ENCODE assay signal across 24 cellular contexts in genomic region chr4:189843392-189844009, GRCh38.
"Had no signal": no experiment of that assay in that cellular context is flagged by ENCODE, and none has a peak within 500 bp of the region (broad histone marks: within the 10 kb centered on the region; RNA-seq: fewer than 3 reads in every experiment).

No MANE protein-coding gene starts in this region.

- ATAC-seq: gastrocnemius medialis, heart right ventricle, left cardiac atrium, left ventricle myocardium superior had no signal

- H3K4me3 Mint-ChIP-seq: immature natural killer cell, naive B cell, nephron had no signal

- H3K4me1 ChIP-seq: esophagus muscularis mucosa, gastrocnemius medialis, stomach had no signal

- H3K4me1 Mint-ChIP-seq: immature natural killer cell, naive B cell, nephron had no signal

- H3K27ac Mint-ChIP-seq: immature natural killer cell, naive B cell had no signal

- FAIRE-seq: endometrium, keratinocyte, small intestine had no signal

- H3K27me3 ChIP-seq: esophagus muscularis mucosa, gastrocnemius medialis, heart right ventricle, stomach had no signal

- H3K9me3 ChIP-seq: esophagus muscularis mucosa, gastrocnemius medialis, heart right ventricle, stomach, thoracic aorta had no signal

- DNase-seq: cortex of kidney; dorsolateral prefrontal cortex; effector CD8-positive, alpha-beta T cell; gastrocnemius medialis; heart right ventricle; hypothalamus; immature natural killer cell; left cardiac atrium; left ventricle myocardium superior; mesenchymal stem cell; naive B cell; posterior cingulate gyrus; small intestine; stimulated activated CD4-positive, alpha-beta T cell treated with anti-CD3 and anti-CD28 coated beads, Interleukin-12 subunit alpha, Interleukin-12 subunit beta, amount 100 ng/mL, for 4 hours; stimulated activated naive CD4-positive, alpha-beta T cell; stomach; substantia nigra; trophoblast cell had no signal

- H3K27ac ChIP-seq: dorsolateral prefrontal cortex, esophagus muscularis mucosa, gastrocnemius medialis, heart right ventricle, stomach, thoracic aorta had no signal

- H3K27me3 Mint-ChIP-seq: naive B cell had no signal

- H3K36me3 Mint-ChIP-seq: immature natural killer cell, naive B cell had no signal

- H3K4me3 ChIP-seq: dorsolateral prefrontal cortex, esophagus muscularis mucosa, gastrocnemius medialis, heart right ventricle, lung, stomach, thoracic aorta had no signal

- H3K36me3 ChIP-seq: esophagus muscularis mucosa, gastrocnemius medialis, heart right ventricle, stomach, thoracic aorta had no signal
